Comparison of ENCODE assay signal across 17 cellular contexts in the genomic region with DNA sequence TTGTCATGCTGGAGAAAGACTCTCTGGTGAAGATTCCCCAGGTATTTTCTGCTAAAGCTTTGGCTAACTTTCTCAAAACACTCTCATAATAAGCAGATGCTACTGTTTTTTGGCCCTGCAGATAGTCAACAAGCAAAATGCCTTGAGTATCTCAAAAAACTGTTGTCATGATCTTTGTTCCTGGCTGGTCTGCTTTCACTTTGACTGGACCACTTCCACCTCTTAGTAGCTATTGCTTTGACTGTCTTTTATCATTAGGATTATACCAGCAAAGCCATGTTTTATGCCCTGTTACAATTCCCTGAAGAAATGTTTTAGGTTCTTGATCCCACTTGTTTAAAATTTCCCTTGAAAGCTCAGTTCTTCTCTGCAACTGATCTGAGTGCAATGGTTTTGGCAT.
DNase-seq lines count a peak whose midpoint lies in the region; ATAC-seq and TF ChIP-seq lines count a peak whose summit lies in the region.
"Had no signal": no experiment of that assay in that cellular context is flagged by ENCODE, and none has a peak within 500 bp of the region (broad histone marks: within the 10 kb centered on the region; RNA-seq: fewer than 3 reads in every experiment).

No MANE protein-coding gene starts in this region.

- H3K36me3 Mint-ChIP-seq in endodermal cell (ENCODE audit: low read depth): no peaks in the 10 kb centered on the region

- H3K27ac ChIP-seq in tibial nerve: no peak overlapping the region
- no peak overlapping the region for H3K27ac ChIP-seq in endodermal cell (ENCODE audit: low read depth, low read length)
- H3K27ac ChIP-seq: spleen had no signal

- peak; percentile 41 for DNase-seq in pons (ENCODE audit: low spot score)
- no peak for DNase-seq in tibial nerve (ENCODE audit: low spot score in 2 of 2)
- DNase-seq in endodermal cell: no peak
- DNase-seq in central memory CD4-positive, alpha-beta T cell: no peak
- DNase-seq: activated CD4-positive, alpha-beta T cell treated with anti-CD3 and anti-CD28 coated beads for 1 hour; activated T-cell treated with anti-CD3 and anti-CD28 coated beads, Interleukin-2, amount 50 U/mL, for 1 hour; CD4-positive, alpha-beta T cell; cerebellar nuclear complex; kidney; NCI-H1694 treated with DMSO at 0.1 percent for 48 hours; NCI-H524; spleen had no signal

- no peak overlapping the region for H3K27ac Mint-ChIP-seq in endodermal cell
- H3K27ac Mint-ChIP-seq: CD4-positive, alpha-beta T cell; T-helper 1 cell treated with Interleukin-12 subunit alpha and Interleukin-12 subunit beta and Interleukin-4 antibody, amounts not matched to agents 30 μg/mL and 1 μg/mL, for 36 hours had no signal

- H3K4me1 Mint-ChIP-seq in endodermal cell: no peaks in the 10 kb centered on the region

- TF ChIP-seq POLR2A in tibial nerve (IDR thresholded peaks at IDR 0.05): no peak

- no peaks in the 10 kb centered on the region for H3K36me3 ChIP-seq in tibial nerve
- no peaks in the 10 kb centered on the region for H3K36me3 ChIP-seq in endodermal cell (ENCODE audit: control insufficient read depth, insufficient read depth, low read length)
- H3K36me3 ChIP-seq: spleen had no signal

- TF ChIP-seq CTCF in tibial nerve (IDR thresholded peaks at IDR 0.05) (no peak), endodermal cell (conservative IDR thresholded peaks at IDR 0.05) (no peak)

- no peaks in the 10 kb centered on the region for H3K9me3 Mint-ChIP-seq in endodermal cell
- H3K9me3 Mint-ChIP-seq: CD4-positive, alpha-beta T cell; T-helper 1 cell treated with Interleukin-12 subunit alpha and Interleukin-12 subunit beta and Interleukin-4 antibody, amounts not matched to agents 30 μg/mL and 1 μg/mL, for 36 hours had no signal

- no peak overlapping the region for H3K4me3 Mint-ChIP-seq in endodermal cell
- H3K4me3 Mint-ChIP-seq: CD4-positive, alpha-beta T cell; T-helper 1 cell treated with Interleukin-12 subunit alpha and Interleukin-12 subunit beta and Interleukin-4 antibody, amounts not matched to agents 30 μg/mL and 1 μg/mL, for 36 hours had no signal

- H3K27me3 ChIP-seq in tibial nerve (no peaks in the 10 kb centered on the region), endodermal cell (ENCODE audit: control insufficient read depth, insufficient read depth, low read length, poor library complexity, severe bottlenecking) (no peaks in the 10 kb centered on the region)
- H3K27me3 ChIP-seq: spleen had no signal

- H3K9me3 ChIP-seq in tibial nerve: no peaks in the 10 kb centered on the region
- H3K9me3 ChIP-seq in endodermal cell (ENCODE audit: control insufficient read depth, low read length): no peaks in the 10 kb centered on the region
- H3K9me3 ChIP-seq: spleen had no signal

- no peak for TF ChIP-seq EP300 in tibial nerve (IDR thresholded peaks at IDR 0.05)

- no peaks in the 10 kb centered on the region for H3K27me3 Mint-ChIP-seq in endodermal cell (ENCODE audit: insufficient read depth)
- H3K27me3 Mint-ChIP-seq: CD4-positive, alpha-beta T cell had no signal

- H3K4me1 ChIP-seq in tibial nerve: no peaks in the 10 kb centered on the region
- H3K4me1 ChIP-seq in endodermal cell (ENCODE audit: control insufficient read depth, insufficient read depth, low read length): no peaks in the 10 kb centered on the region
- H3K4me1 ChIP-seq: spleen had no signal

- ATAC-seq in GM19452 (IDR thresholded peaks at IDR 0.05; ENCODE audit: unreplicated experiment): peak; percentile 71
- peak; percentile 59 for ATAC-seq in HG02678 (IDR thresholded peaks at IDR 0.05; ENCODE audit: unreplicated experiment)
- ATAC-seq in HG03520 (IDR thresholded peaks at IDR 0.05; ENCODE audit: unreplicated experiment): peak; percentile 79
- ATAC-seq: K562 had no signal

- H3K9ac ChIP-seq in endodermal cell (ENCODE audit: extremely low read depth, low read length, poor library complexity, severe bottlenecking): no peak overlapping the region

- H3K4me3 ChIP-seq in tibial nerve (no peak overlapping the region), endodermal cell (ENCODE audit: low read length) (no peak overlapping the region)
- H3K4me3 ChIP-seq: K562, spleen had no signal
